In genomic region chr1:183025782-183026774, GRCh38 we compare ENCODE assay signal across 1 cellular context.
TF ChIP-seq lines count a peak whose summit lies in the region.

No MANE protein-coding gene starts in this region.

TF ChIP-seq in neural cell, 6 proteins besides CTCF, POLR2A, EP300 and RAD21 (continued from another document):
- no peak for TF ChIP-seq REST (IDR thresholded peaks at IDR 0.05; ENCODE audit: borderline replicate concordance)
TF ChIP-seq in neural cell: peak in this region for 0.
